Comparison of ENCODE assay signal across 8 cellular contexts in genomic region chr14:47675489-47676300, GRCh38. TPM values are rescaled to one million over a fixed set of nuclear protein-coding genes. Genes with fewer than 3 reads are reported as not detected.
DNase-seq lines count a peak whose midpoint lies in the region; ATAC-seq and TF ChIP-seq lines count a peak whose summit lies in the region.

TSS of gene MDGA2 (minus strand) at chr14:47675605.

- peaks cover 5% of the 10 kb centered on the region for H3K4me1 Mint-ChIP-seq in endodermal cell
- peaks cover 0 to 3% (median 0%) of the 10 kb centered on the region in 3 donors for H3K4me1 Mint-ChIP-seq in CD8-positive, alpha-beta memory T cell

- H2AFZ ChIP-seq in neuronal stem cell (ENCODE audit: low read length), result peak within 1 kb of the TSS; percentile 98

- no peaks in the 10 kb centered on the region for H3K36me3 Mint-ChIP-seq in endodermal cell (ENCODE audit: low read depth)
- peaks cover 0 to 3% (median 0%) of the 10 kb centered on the region in 3 donors for H3K36me3 Mint-ChIP-seq in CD8-positive, alpha-beta memory T cell

- CTCF ChIA-PET in CD8-positive, alpha-beta memory T cell (lab: Charles Lee), result no interaction called here

- peak; percentile 33 for ATAC-seq in GM19468 (IDR thresholded peaks at IDR 0.05; ENCODE audit: extremely low read depth, unreplicated experiment)

- no peak within 1 kb of the TSS for H3K9ac ChIP-seq in endodermal cell (ENCODE audit: extremely low read depth, low read length, poor library complexity, severe bottlenecking)
- H3K9ac ChIP-seq in neuronal stem cell (ENCODE audit: low read depth, low read length, poor library complexity), result peak within 1 kb of the TSS; percentile 96

- H3K9me3 ChIP-seq in endodermal cell (ENCODE audit: control insufficient read depth, low read length) (no peaks in the 10 kb centered on the region), neuronal stem cell (replicated peaks in 1 of 2; ENCODE audit: control insufficient read depth in 2 of 2, insufficient read depth in 1 of 2, low read depth in 1 of 2, low read length in 2 of 2) (no peaks in the 10 kb centered on the region)
- no peaks in the 10 kb centered on the region for H3K9me3 ChIP-seq in CD8-positive, alpha-beta memory T cell (ENCODE audit: low read length)

- no peaks in the 10 kb centered on the region for H3K79me1 ChIP-seq in neuronal stem cell (ENCODE audit: low read depth, low read length)

- no peak within 1 kb of the TSS for H4K91ac ChIP-seq in neuronal stem cell (ENCODE audit: low read depth, low read length, poor library complexity)

- H3K23ac ChIP-seq in neuronal stem cell (ENCODE audit: low read depth, low read length, poor library complexity), result peak within 1 kb of the TSS; percentile 86

- H3K4me3 ChIP-seq in endodermal cell (ENCODE audit: low read length), result peak within 1 kb of the TSS; percentile 78
- H3K4me3 ChIP-seq in neuronal stem cell (ENCODE audit: low read length in 2 of 2), result peak within 1 kb of the TSS; percentile 65 to 86
- H3K4me3 ChIP-seq in CD8-positive, alpha-beta memory T cell (ENCODE audit: low read length), result no peak within 1 kb of the TSS

- no peak within 1 kb of the TSS for H4K8ac ChIP-seq in neuronal stem cell (ENCODE audit: low read depth, low read length)

- H3K4ac ChIP-seq in neuronal stem cell (ENCODE audit: low read length), result no peak within 1 kb of the TSS

- WGBS in endodermal cell (ENCODE audit: insufficient coverage in 1 of 2, insufficient read length in 1 of 2), 2 experiments, result 0% methylated on average over 26 to 85 of the region's 86 CpGs
- no CpG with 5 or more reads among the region's 86 CpGs for WGBS in neuronal stem cell (ENCODE audit: extremely low coverage in 2 of 2, insufficient read length in 2 of 2, insufficient replicate concordance in 1 of 2), 2 donors

- H3K14ac ChIP-seq in neuronal stem cell (ENCODE audit: low read length), result peak within 1 kb of the TSS; percentile 71

- peak within 1 kb of the TSS; percentile 22 for H2BK12ac ChIP-seq in neuronal stem cell (ENCODE audit: low read length)

- DNase-seq in NCI-H2227 (lab: John Stamatoyannopoulos, UW; ENCODE audit: unreplicated experiment), result peak; percentile 18
- DNase-seq in endodermal cell, result peak; percentile 87
- DNase-seq in neuronal stem cell (ENCODE audit: low spot score), result peak; percentile 56
- DNase-seq in AG08395 (ENCODE audit: low spot score), result no peak
- DNase-seq in dermis blood vessel endothelial cell, result no peak
- DNase-seq in amniotic stem cell (lab: John Stamatoyannopoulos, UW), result no peak
- DNase-seq in CD8-positive, alpha-beta memory T cell, result no peak

- no peak for TF ChIP-seq CTCF in endodermal cell (conservative IDR thresholded peaks at IDR 0.05)

- peak within 1 kb of the TSS; percentile 67 for H2BK120ac ChIP-seq in neuronal stem cell (ENCODE audit: low read depth, low read length)

- peak within 1 kb of the TSS; percentile 5 for H2BK5ac ChIP-seq in neuronal stem cell (ENCODE audit: low read length)

- peak within 1 kb of the TSS; percentile 99 for H3K4me2 ChIP-seq in neuronal stem cell (ENCODE audit: insufficient read depth, low read length, poor library complexity, severe bottlenecking)

- no peak within 1 kb of the TSS for H3K27ac ChIP-seq in endodermal cell (ENCODE audit: low read depth, low read length)
- no peak within 1 kb of the TSS for H3K27ac ChIP-seq in neuronal stem cell (replicated peaks; ENCODE audit: low read length)
- no peak within 1 kb of the TSS for H3K27ac ChIP-seq in CD8-positive, alpha-beta memory T cell (ENCODE audit: low read depth, low read length)

- POLR2A ChIA-PET in CD8-positive, alpha-beta memory T cell (lab: Charles Lee), result no interaction called here

- peak within 1 kb of the TSS; percentile 67 for H3K4me3 Mint-ChIP-seq in endodermal cell
- no peak within 1 kb of the TSS for H3K4me3 Mint-ChIP-seq in CD8-positive, alpha-beta memory T cell

- H3K27me3 ChIP-seq in endodermal cell (ENCODE audit: control insufficient read depth, insufficient read depth, low read length, poor library complexity, severe bottlenecking) (peaks cover 69% of the 10 kb centered on the region), neuronal stem cell (ENCODE audit: control insufficient read depth in 3 of 3, insufficient read depth in 3 of 3, low read depth in 1 of 3, low read length in 3 of 3) (peaks cover 0 to 27% (median 9%) of the 10 kb centered on the region in 3 experiments)
- no peaks in the 10 kb centered on the region for H3K27me3 ChIP-seq in CD8-positive, alpha-beta memory T cell (ENCODE audit: insufficient read depth, low read length, poor library complexity, severe bottlenecking)

- H3K4me1 ChIP-seq in endodermal cell (ENCODE audit: control insufficient read depth, insufficient read depth, low read length) (no peaks in the 10 kb centered on the region), neuronal stem cell (ENCODE audit: control insufficient read depth in 2 of 2, insufficient read depth in 1 of 2, low read depth in 1 of 2, low read length in 2 of 2) (peaks cover 0 to 16% of the 10 kb centered on the region in 2 donors)
- H3K4me1 ChIP-seq in CD8-positive, alpha-beta memory T cell (ENCODE audit: insufficient read depth, low read length), result no peaks in the 10 kb centered on the region

- H3K9me3 Mint-ChIP-seq in endodermal cell, result no peaks in the 10 kb centered on the region
- peaks cover 0 to 21% (median 13%) of the 10 kb centered on the region in 5 donors for H3K9me3 Mint-ChIP-seq in CD8-positive, alpha-beta memory T cell

- H3K27ac Mint-ChIP-seq in endodermal cell, result no peak within 1 kb of the TSS
- no peak within 1 kb of the TSS for H3K27ac Mint-ChIP-seq in CD8-positive, alpha-beta memory T cell

- no peak within 1 kb of the TSS for H2AK5ac ChIP-seq in neuronal stem cell (ENCODE audit: low read depth, low read length)

- H3K18ac ChIP-seq in neuronal stem cell (ENCODE audit: low read length), result peak within 1 kb of the TSS; percentile 94

- H3K36me3 ChIP-seq in endodermal cell (ENCODE audit: control insufficient read depth, insufficient read depth, low read length), result no peaks in the 10 kb centered on the region
- no peaks in the 10 kb centered on the region for H3K36me3 ChIP-seq in neuronal stem cell (replicated peaks in 1 of 2; ENCODE audit: control insufficient read depth in 2 of 2, insufficient read depth in 2 of 2, low read length in 2 of 2)
- no peaks in the 10 kb centered on the region for H3K36me3 ChIP-seq in CD8-positive, alpha-beta memory T cell (ENCODE audit: insufficient read depth, low read length)

- peaks cover 73% of the 10 kb centered on the region for H3K27me3 Mint-ChIP-seq in endodermal cell (ENCODE audit: insufficient read depth)
- peaks cover 21 to 31% of the 10 kb centered on the region in 2 donors for H3K27me3 Mint-ChIP-seq in CD8-positive, alpha-beta memory T cell

- peak within 1 kb of the TSS; percentile 85 for H2BK15ac ChIP-seq in neuronal stem cell (ENCODE audit: low read length)

RNA-seq across cellular contexts. Expression of gene MDGA2, which starts in this region (rescaled TPM):
- total RNA-seq in endodermal cell, result 1 to 10 TPM in 1 of 2 donors, under 1 TPM in 1; 0.82 to 8.8 TPM
- polyA plus RNA-seq in endodermal cell (2013, experiment 1 of 2), result 1.0 TPM
- polyA plus RNA-seq in endodermal cell (2013, experiment 2 of 2), result 1.2 TPM
- 0.52 TPM for polyA plus RNA-seq in neuronal stem cell (2013, experiment 1 of 2)
- 0.46 TPM for polyA plus RNA-seq in neuronal stem cell (2013, experiment 2 of 2)
- total RNA-seq in dermis blood vessel endothelial cell, result not detected in 2 replicates
- total RNA-seq in CD8-positive, alpha-beta memory T cell, result not detected
- not detected for polyA plus RNA-seq in CD8-positive, alpha-beta memory T cell

Comparison
In these comparisons a context has a peak if more than half of its experiments do, and no peak if none do; other contexts are left out.
1. DNase-seq: peak in NCI-H2227 (single experiment), endodermal cell (single experiment) and neuronal stem cell (single experiment); none in AG08395 (single experiment), dermis blood vessel endothelial cell (single experiment), amniotic stem cell (single experiment) and CD8-positive, alpha-beta memory T cell (0 of 5).